In genomic region chr14:102200690-102201368, GRCh38 we compare ENCODE assay signal across 11 cellular contexts.
DNase-seq lines count a peak whose midpoint lies in the region; ATAC-seq and TF ChIP-seq lines count a peak whose summit lies in the region.
"Had no signal": no experiment of that assay in that cellular context is flagged by ENCODE, and none has a peak within 500 bp of the region (broad histone marks: within the 10 kb centered on the region; RNA-seq: fewer than 3 reads in every experiment).

No MANE protein-coding gene starts in this region.

- peak overlapping the region; percentile 43 for H3K27ac Mint-ChIP-seq in activated CD4-positive, alpha-beta memory T cell treated with anti-CD3 and anti-CD28 coated beads for 36 hours
- H3K27ac Mint-ChIP-seq: nephron had no signal

- no peak overlapping the region for H3K4me3 Mint-ChIP-seq in activated CD4-positive, alpha-beta memory T cell treated with anti-CD3 and anti-CD28 coated beads for 36 hours
- H3K4me3 Mint-ChIP-seq: nephron had no signal

- no peak for TF ChIP-seq CTCF in GM12865 (IDR thresholded peaks at IDR 0.05; ENCODE audit: insufficient read depth, low read depth, low read length, missing control alignments)

- CTCF ChIA-PET in activated CD4-positive, alpha-beta memory T cell treated with anti-CD3 and anti-CD28 coated beads for 36 hours (lab: Charles Lee), result interaction anchor here (0.7 to 1.3 kb wide), 3 partner anchors 14 to 116 kb away, joined by 3 read pairs; no protein-coding TSS in a partner anchor

- no peaks in the 10 kb centered on the region for H3K27me3 Mint-ChIP-seq in activated CD4-positive, alpha-beta memory T cell treated with anti-CD3 and anti-CD28 coated beads for 36 hours

- H3K36me3 Mint-ChIP-seq in activated CD4-positive, alpha-beta memory T cell treated with anti-CD3 and anti-CD28 coated beads for 36 hours, result peaks cover 32% of the 10 kb centered on the region

- ATAC-seq in GM19351 (IDR thresholded peaks at IDR 0.05; ENCODE audit: unreplicated experiment), result no peak

- peak overlapping the region in 4 of 10 experiments; percentile 0 to 27 (median 22); a peak in 3 of 20 replicates for H3K4me3 ChIP-seq in BLaER1 treated with 17β-estradiol and CSF1 and Interleukin-3, amounts not matched to agents 10 nM and 100 nM
- H3K4me3 ChIP-seq in GM12865 (ENCODE audit: low read depth, low read length), result no peak overlapping the region

- no peaks in the 10 kb centered on the region for H3K27me3 ChIP-seq in BLaER1 treated with 17β-estradiol and CSF1 and Interleukin-3, amounts not matched to agents 10 nM and 100 nM
- H3K27me3 ChIP-seq in layer of hippocampus (ENCODE audit: control insufficient read depth, insufficient read depth, low read length), result no peaks in the 10 kb centered on the region

- H4K20me1 ChIP-seq in BLaER1 treated with 17β-estradiol and CSF1 and Interleukin-3, amounts not matched to agents 10 nM and 100 nM, result peaks cover 5 to 100% (median 86%) of the 10 kb centered on the region in 11 experiments; a peak in 21 of 22 replicates

- H3K4me2 ChIP-seq in BLaER1 treated with 17β-estradiol and CSF1 and Interleukin-3, amounts not matched to agents 10 nM and 100 nM, result peak overlapping the region; percentile 45 to 97 (median 82)

- DNase-seq in GM12865 (ENCODE audit: low read depth), result peak; percentile 35
- DNase-seq in activated CD4-positive, alpha-beta memory T cell treated with anti-CD3 and anti-CD28 coated beads for 36 hours, result peak; percentile 23
- DNase-seq in NCI-H510A (lab: John Stamatoyannopoulos, UW), result no peak
- no peak for DNase-seq in NCI-H748 treated with DMSO at 0.1 percent for 48 hours (lab: John Stamatoyannopoulos, UW)
- no peak for DNase-seq in glomerular visceral epithelial cell (ENCODE audit: extremely low spot score)
- DNase-seq: COR-L47, NCI-H446 treated with DMSO at 0.1 percent for 48 hours had no signal

- peak overlapping the region in 8 of 11 experiments; percentile 11 to 84 (median 55); a peak in 15 of 22 replicates for H3K9ac ChIP-seq in BLaER1 treated with 17β-estradiol and CSF1 and Interleukin-3, amounts not matched to agents 10 nM and 100 nM

- H3K4me1 Mint-ChIP-seq in activated CD4-positive, alpha-beta memory T cell treated with anti-CD3 and anti-CD28 coated beads for 36 hours (ENCODE audit: low read depth), result peaks cover 54% of the 10 kb centered on the region

- POLR2A ChIA-PET in activated CD4-positive, alpha-beta memory T cell treated with anti-CD3 and anti-CD28 coated beads for 36 hours (lab: Charles Lee), result interaction anchor here (0.6 to 2.2 kb wide), 3 partner anchors 19 to 394 kb away, joined by 3 to 9 read pairs (median 4); no protein-coding TSS in a partner anchor

- peaks cover 37 to 78% (median 72%) of the 10 kb centered on the region in 10 experiments for H3K4me1 ChIP-seq in BLaER1 treated with 17β-estradiol and CSF1 and Interleukin-3, amounts not matched to agents 10 nM and 100 nM

- intact Hi-C loops in activated CD4-positive, alpha-beta memory T cell treated with anti-CD3 and anti-CD28 coated beads for 36 hours (cut with micrococcal nuclease), result loop anchor here (1.0 to 5.0 kb wide), 2 partner anchors 19 to 59 kb away; no protein-coding TSS in a partner anchor

- no peaks in the 10 kb centered on the region for H3K9me3 ChIP-seq in BLaER1 treated with 17β-estradiol and CSF1 and Interleukin-3, amounts not matched to agents 10 nM and 100 nM (replicated peaks in 1 of 11)

- peak overlapping the region in 6 of 11 experiments; percentile 45 to 94 (median 78); a peak in 12 of 22 replicates for H3K27ac ChIP-seq in BLaER1 treated with 17β-estradiol and CSF1 and Interleukin-3, amounts not matched to agents 10 nM and 100 nM
- H3K27ac ChIP-seq in layer of hippocampus (ENCODE audit: low read depth, low read length), result peak overlapping the region; percentile 98

- no peaks in the 10 kb centered on the region for H3K9me3 Mint-ChIP-seq in activated CD4-positive, alpha-beta memory T cell treated with anti-CD3 and anti-CD28 coated beads for 36 hours
- H3K9me3 Mint-ChIP-seq: nephron had no signal

- peaks cover 55 to 78% (median 61%) of the 10 kb centered on the region in 11 experiments for H3K36me3 ChIP-seq in BLaER1 treated with 17β-estradiol and CSF1 and Interleukin-3, amounts not matched to agents 10 nM and 100 nM

Comparison
In these comparisons a context has a peak if more than half of its experiments do, and no peak if none do; other contexts are left out.
1. DNase-seq: peak in GM12865 (single experiment) and activated CD4-positive, alpha-beta memory T cell treated with anti-CD3 and anti-CD28 coated beads for 36 hours (single experiment); none in NCI-H510A (single experiment), NCI-H748 treated with DMSO at 0.1 percent for 48 hours (single experiment) and glomerular visceral epithelial cell (single experiment).